Comparison of ENCODE assay signal across 12 cellular contexts in the genomic region with DNA sequence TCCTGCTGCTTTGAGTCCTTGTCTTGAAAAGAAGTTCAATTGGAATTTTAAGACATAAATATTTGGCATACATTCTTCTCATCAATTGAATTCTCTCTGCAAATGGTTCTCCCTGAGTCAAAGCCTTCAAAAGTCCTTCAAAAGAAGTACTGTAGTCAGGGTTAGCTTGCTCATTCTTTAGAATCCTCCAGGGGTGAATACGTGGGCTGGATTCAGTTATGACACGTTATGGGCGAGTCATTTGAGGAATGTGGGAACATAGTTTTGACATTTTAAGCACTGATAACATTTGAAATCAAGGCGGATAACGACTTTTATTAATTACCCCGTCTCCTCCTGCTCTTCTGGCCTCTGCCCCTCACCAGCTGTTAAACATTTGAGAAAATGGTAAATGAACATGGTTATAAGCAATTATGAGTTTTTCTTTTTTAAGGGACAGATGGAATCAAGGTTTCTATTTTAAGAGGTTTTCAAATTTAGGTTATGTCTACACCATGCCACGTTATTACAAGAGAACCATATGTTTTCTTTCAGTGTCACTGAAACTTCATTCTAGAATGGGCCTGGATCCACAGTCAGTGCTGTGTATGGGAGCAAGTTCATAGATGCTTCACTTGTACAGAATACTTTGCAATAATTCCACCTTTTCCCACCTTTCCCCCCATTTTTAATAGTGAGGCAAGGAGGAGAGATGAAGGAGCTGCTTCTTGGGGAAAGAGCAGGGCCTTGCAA.
DNase-seq lines count a peak whose midpoint lies in the region; ATAC-seq, FAIRE-seq and TF ChIP-seq lines count a peak whose summit lies in the region.
"Had no signal": no experiment of that assay in that cellular context is flagged by ENCODE, and none has a peak within 500 bp of the region (broad histone marks: within the 10 kb centered on the region; RNA-seq: fewer than 3 reads in every experiment).

No MANE protein-coding gene starts in this region.

- H4K20me1 ChIP-seq in fibroblast of lung (ENCODE audit: control insufficient read depth, extremely low read depth, insufficient read depth, low read length) (no peaks in the 10 kb centered on the region), HepG2 (ENCODE audit: insufficient read depth, low read length) (no peaks in the 10 kb centered on the region)

- peak overlapping the region; percentile 10 for H3K27ac ChIP-seq in fibroblast of lung (ENCODE audit: insufficient read depth, low read length)
- no peak overlapping the region for H3K27ac ChIP-seq in HepG2 (ENCODE audit: extremely low read length, insufficient read depth, low read length)

- BruUV-seq in HepG2 (replicated peaks; lab: Mats Ljungman, UMichigan): no TSS peak

- no peak overlapping the region for H2AFZ ChIP-seq in fibroblast of lung (ENCODE audit: low read length)
- no peak overlapping the region for H2AFZ ChIP-seq in HepG2 (ENCODE audit: low read length)

- H3K4me3 ChIP-seq in fibroblast of lung (replicated peaks in 1 of 4; ENCODE audit: control extremely low read depth in 1 of 4, insufficient read depth in 1 of 4, low read depth in 3 of 4, low read length in 4 of 4): no peak overlapping the region
- no peak overlapping the region for H3K4me3 ChIP-seq in HepG2 (replicated peaks in 1 of 3; ENCODE audit: insufficient read depth in 1 of 3, low read depth in 2 of 3, low read length in 3 of 3)

- no peak for FAIRE-seq in HepG2 (lab: Jason Lieb, UNC)
- FAIRE-seq: D721Med, TTC549 had no signal

- TF ChIP-seq EP300 in HepG2 (IDR thresholded peaks at IDR 0.05; ENCODE audit: low read depth in 2 of 2, low read length in 2 of 2) (no peak), HepG2 (CRISPR knock-in tag; IDR thresholded peaks at IDR 0.05; ENCODE audit: borderline replicate concordance) (no peak)

- H3K36me3 ChIP-seq in fibroblast of lung (ENCODE audit: control insufficient read depth, insufficient read depth, low read length) (no peaks in the 10 kb centered on the region), HepG2 (replicated peaks in 1 of 2; ENCODE audit: control insufficient read depth in 1 of 2, insufficient read depth in 2 of 2, low read length in 2 of 2) (no peaks in the 10 kb centered on the region)

- no peak overlapping the region for H3K9ac ChIP-seq in fibroblast of lung (ENCODE audit: insufficient read depth, low read length)
- no peak overlapping the region for H3K9ac ChIP-seq in HepG2 (ENCODE audit: insufficient read depth, low read depth, low read length)

- POLR2A ChIA-PET in HepG2 (lab: Yijun Ruan, JAX): no interaction called here

- TF ChIP-seq POLR2A in HepG2 (IDR thresholded peaks at IDR 0.05; ENCODE audit: insufficient read depth in 1 of 2, low read depth in 2 of 2, low read length in 2 of 2): no peak

- no peak for ATAC-seq in HepG2
- no peak for ATAC-seq in HG03571 (IDR thresholded peaks at IDR 0.05; ENCODE audit: unreplicated experiment)

- CTCF ChIA-PET in HepG2 (lab: Yijun Ruan, JAX; ENCODE audit: low intra/inter-chr PET ratio, low total read pairs): no interaction called here

- H3K4me2 ChIP-seq in fibroblast of lung (ENCODE audit: extremely low read depth, insufficient read depth, low read length) (peak overlapping the region; percentile 30), HepG2 (ENCODE audit: low read depth, low read length) (no peak overlapping the region)

- TF ChIP-seq RAD21 in HepG2 (CRISPR knock-in tag; IDR thresholded peaks at IDR 0.05): no peak

- WGBS in HepG2 (ENCODE audit: low lambda C conversion rate): 3% methylated on average over 7 of the region's 7 CpGs

- in situ Hi-C loops in HepG2 (cut with HindIII; ENCODE audit: extremely low pct_ligation_motif_present, low pct_unique_long_range_greater_than_20kb): no loop called here

- H3K4me1 ChIP-seq in fibroblast of lung (ENCODE audit: control insufficient read depth, extremely low read depth, insufficient read depth, low read length) (peaks cover 13% of the 10 kb centered on the region), HepG2 (ENCODE audit: insufficient read depth, low read length) (no peaks in the 10 kb centered on the region)

- H3K9me3 ChIP-seq in fibroblast of lung (ENCODE audit: control insufficient read depth, insufficient read depth, low read depth, low read length): no peaks in the 10 kb centered on the region
- no peaks in the 10 kb centered on the region for H3K9me3 ChIP-seq in HepG2 (ENCODE audit: low read length)

- TF ChIP-seq CTCF in fibroblast of lung (conservative IDR thresholded peaks at IDR 0.05 in 1 of 2, IDR thresholded peaks at IDR 0.05 in 1 of 2; ENCODE audit: low read depth in 1 of 2, low read length in 2 of 2) (no peak), HepG2 (CRISPR knock-in tag; IDR thresholded peaks at IDR 0.05) (no peak)

- intact Hi-C loops in HepG2 (cut with micrococcal nuclease; ENCODE audit: unreplicated experiment): no loop called here

- H3K27me3 ChIP-seq in fibroblast of lung (ENCODE audit: control insufficient read depth, insufficient read depth, low read length) (no peaks in the 10 kb centered on the region), HepG2 (ENCODE audit: control insufficient read depth in 1 of 2, insufficient read depth in 2 of 2, low read length in 2 of 2) (peaks cover 0 to 37% of the 10 kb centered on the region in 2 experiments; a peak in 2 of 5 replicates)

- DNase-seq in ELR (ENCODE audit: low read depth): peak; percentile 58
- DNase-seq in NCI-H524 treated with DMSO at 0.1 percent for 48 hours (lab: John Stamatoyannopoulos, UW): peak; percentile 27
- DNase-seq in fibroblast of lung (ENCODE audit: low read depth in 2 of 2): peak; percentile 8 to 94
- DNase-seq in putamen (ENCODE audit: low spot score): peak; percentile 39
- no peak for DNase-seq in HepG2 (ENCODE audit: low spot score)
- DNase-seq in iPS-NIHi11 (ENCODE audit: low spot score): no peak
- no peak for DNase-seq in NCI-H510A treated with DMSO at 0.1 percent for 48 hours (lab: John Stamatoyannopoulos, UW)
- DNase-seq: anterior cingulate cortex, NCI-H2081 treated with DMSO at 0.1 percent for 48 hours had no signal

- no peaks in the 10 kb centered on the region for H3K79me2 ChIP-seq in fibroblast of lung (ENCODE audit: control insufficient read depth, insufficient read depth, low read length)
- H3K79me2 ChIP-seq in HepG2 (ENCODE audit: insufficient read depth, low read length): no peaks in the 10 kb centered on the region

TF ChIP-seq in HepG2, 621 proteins besides CTCF, POLR2A, EP300 and RAD21 (continues in another document):
- TF ChIP-seq, protein P1, sequence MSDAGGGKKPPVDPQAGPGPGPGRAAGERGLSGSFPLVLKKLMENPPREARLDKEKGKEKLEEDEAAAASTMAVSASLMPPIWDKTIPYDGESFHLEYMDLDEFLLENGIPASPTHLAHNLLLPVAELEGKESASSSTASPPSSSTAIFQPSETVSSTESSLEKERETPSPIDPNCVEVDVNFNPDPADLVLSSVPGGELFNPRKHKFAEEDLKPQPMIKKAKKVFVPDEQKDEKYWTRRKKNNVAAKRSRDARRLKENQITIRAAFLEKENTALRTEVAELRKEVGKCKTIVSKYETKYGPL (CRISPR knock-in tag; IDR thresholded peaks at IDR 0.05): no peak
- no peak for TF ChIP-seq ERF (CRISPR knock-in tag; IDR thresholded peaks at IDR 0.05)
- TF ChIP-seq, protein P2, sequence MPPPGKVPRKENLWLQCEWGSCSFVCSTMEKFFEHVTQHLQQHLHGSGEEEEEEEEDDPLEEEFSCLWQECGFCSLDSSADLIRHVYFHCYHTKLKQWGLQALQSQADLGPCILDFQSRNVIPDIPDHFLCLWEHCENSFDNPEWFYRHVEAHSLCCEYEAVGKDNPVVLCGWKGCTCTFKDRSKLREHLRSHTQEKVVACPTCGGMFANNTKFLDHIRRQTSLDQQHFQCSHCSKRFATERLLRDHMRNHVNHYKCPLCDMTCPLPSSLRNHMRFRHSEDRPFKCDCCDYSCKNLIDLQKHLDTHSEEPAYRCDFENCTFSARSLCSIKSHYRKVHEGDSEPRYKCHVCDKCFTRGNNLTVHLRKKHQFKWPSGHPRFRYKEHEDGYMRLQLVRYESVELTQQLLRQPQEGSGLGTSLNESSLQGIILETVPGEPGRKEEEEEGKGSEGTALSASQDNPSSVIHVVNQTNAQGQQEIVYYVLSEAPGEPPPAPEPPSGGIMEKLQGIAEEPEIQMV (CRISPR knock-in tag; IDR thresholded peaks at IDR 0.05; ENCODE audit: low read depth): no peak
- no peak for TF ChIP-seq ZEB1 (IDR thresholded peaks at IDR 0.05; ENCODE audit: insufficient replicate concordance, low read depth)
- TF ChIP-seq MAFG (CRISPR knock-in tag; IDR thresholded peaks at IDR 0.05): no peak
- no peak for TF ChIP-seq ZFX (CRISPR knock-in tag; IDR thresholded peaks at IDR 0.05; ENCODE audit: low read depth)
- no peak for TF ChIP-seq SP1 (IDR thresholded peaks at IDR 0.05)
- no peak for TF ChIP-seq SP1 (CRISPR knock-in tag; IDR thresholded peaks at IDR 0.05)
- no peak for TF ChIP-seq SOX13 (IDR thresholded peaks at IDR 0.05)
- TF ChIP-seq SOX13 (CRISPR knock-in tag; conservative IDR thresholded peaks at IDR 0.05 in 1 of 2, IDR thresholded peaks at IDR 0.05 in 1 of 2): no peak
- TF ChIP-seq GABPB1 (CRISPR knock-in tag; IDR thresholded peaks at IDR 0.05): no peak
- TF ChIP-seq ZNF558 (CRISPR knock-in tag; IDR thresholded peaks at IDR 0.05; ENCODE audit: borderline replicate concordance): no peak
- TF ChIP-seq FIP1L1 (IDR thresholded peaks at IDR 0.05; ENCODE audit: borderline replicate concordance, insufficient read depth, low read depth, low read length): no peak
- no peak for TF ChIP-seq BRD4 (CRISPR knock-in tag; IDR thresholded peaks at IDR 0.05)
- no peak for TF ChIP-seq ZNF253 (CRISPR knock-in tag; IDR thresholded peaks at IDR 0.05; ENCODE audit: borderline replicate concordance)
- no peak for TF ChIP-seq KDM5B (CRISPR knock-in tag; IDR thresholded peaks at IDR 0.05; ENCODE audit: borderline replicate concordance)
- TF ChIP-seq POLR2AphosphoS5 (IDR thresholded peaks at IDR 0.05; ENCODE audit: low read depth, low read length): no peak

Comparison
In these comparisons a context has a peak if more than half of its experiments do, and no peak if none do; other contexts are left out.
1. DNase-seq: peak in ELR (single experiment), NCI-H524 treated with DMSO at 0.1 percent for 48 hours (single experiment), fibroblast of lung (2 of 2) and putamen (single experiment); none in HepG2 (single experiment), iPS-NIHi11 (single experiment) and NCI-H510A treated with DMSO at 0.1 percent for 48 hours (single experiment).